In genomic region chr17:55708575-55708974, GRCh38 we compare ENCODE assay signal across 2 cellular contexts.
TF ChIP-seq lines count a peak whose summit lies in the region.

No MANE protein-coding gene starts in this region.

TF ChIP-seq in IMR-90, 13 proteins besides CTCF, POLR2A, EP300 and RAD21:
- TF ChIP-seq MAFK (IDR thresholded peaks at IDR 0.05; ENCODE audit: low read depth, low read length) (no peak), BHLHE40 (IDR thresholded peaks at IDR 0.05; ENCODE audit: low read depth, low read length) (no peak), RFX5 (IDR thresholded peaks at IDR 0.05; ENCODE audit: low read depth, low read length) (no peak), MXI1 (IDR thresholded peaks at IDR 0.05; ENCODE audit: borderline replicate concordance, low read depth, low read length) (no peak), ELK1 (IDR thresholded peaks at IDR 0.05; ENCODE audit: borderline replicate concordance, low read depth, low read length) (no peak), CEBPB (IDR thresholded peaks at IDR 0.05; ENCODE audit: low read depth, low read length) (no peak), USF2 (IDR thresholded peaks at IDR 0.05; ENCODE audit: low read depth, low read length) (no peak)

TF ChIP-seq in K562, 482 proteins besides CTCF, POLR2A, EP300 and RAD21:
- TF ChIP-seq ZNF3 (CRISPR knock-in tag; IDR thresholded peaks at IDR 0.05), result no peak
- TF ChIP-seq LEF1 (IDR thresholded peaks at IDR 0.05), result 0 out of 2 replicates have a peak, but pooled peaks have one; percentile 21
